9 cellular contexts compared by ENCODE assay signal in genomic region chr2:143686585-143687164, GRCh38.
DNase-seq lines count a peak whose midpoint lies in the region; ATAC-seq and TF ChIP-seq lines count a peak whose summit lies in the region.
"Had no signal": no experiment of that assay in that cellular context is flagged by ENCODE, and none has a peak within 500 bp of the region (broad histone marks: within the 10 kb centered on the region; RNA-seq: fewer than 3 reads in every experiment).

No MANE protein-coding gene starts in this region.

- peak; percentile 23 for DNase-seq in AG08396 (ENCODE audit: low spot score)
- DNase-seq in NCI-H1694 (lab: John Stamatoyannopoulos, UW) = peak; percentile 54
- peak; percentile 27 for DNase-seq in cerebellar cortex (ENCODE audit: low spot score)
- no peak for DNase-seq in mesothelial cell of epicardium (ENCODE audit: low spot score in 2 of 2, unreplicated experiment in 2 of 2)
- DNase-seq in activated gamma-delta T cell treated with Interleukin-2 at 50 U/mL for 16 hours = no peak
- no peak for DNase-seq in GDM1 (lab: John Stamatoyannopoulos, UW)

- no peaks in the 10 kb centered on the region for H3K36me3 Mint-ChIP-seq in mesothelial cell of epicardium

- H3K4me3 Mint-ChIP-seq in mesothelial cell of epicardium = no peak overlapping the region
- H3K4me3 Mint-ChIP-seq: IgD-negative memory B cell had no signal

- no peak overlapping the region for H3K27ac Mint-ChIP-seq in mesothelial cell of epicardium

- H3K4me1 Mint-ChIP-seq in mesothelial cell of epicardium = peaks cover 59% of the 10 kb centered on the region

- H3K27me3 Mint-ChIP-seq in mesothelial cell of epicardium (ENCODE audit: low read depth) = peaks cover 2% of the 10 kb centered on the region
- H3K27me3 Mint-ChIP-seq: IgD-negative memory B cell had no signal

- TF ChIP-seq CTCF in GM12873 (IDR thresholded peaks at IDR 0.05; ENCODE audit: insufficient read depth, low read depth, low read length, missing control alignments) (peak; percentile 61), mesothelial cell of epicardium (IDR thresholded peaks at IDR 0.05; ENCODE audit: unreplicated experiment) (peak; percentile 65)

- H3K9me3 Mint-ChIP-seq in mesothelial cell of epicardium = no peaks in the 10 kb centered on the region
- H3K9me3 Mint-ChIP-seq: IgD-negative memory B cell had no signal

- ATAC-seq in GM21423 (IDR thresholded peaks at IDR 0.05; ENCODE audit: unreplicated experiment) = no peak

Comparison
In these comparisons a context has a peak if more than half of its experiments do, and no peak if none do; other contexts are left out.
1. DNase-seq: peak in AG08396 (single experiment), NCI-H1694 (single experiment) and cerebellar cortex (single experiment); none in mesothelial cell of epicardium (0 of 2), activated gamma-delta T cell treated with Interleukin-2 at 50 U/mL for 16 hours (single experiment) and GDM1 (single experiment).